In the genomic region with DNA sequence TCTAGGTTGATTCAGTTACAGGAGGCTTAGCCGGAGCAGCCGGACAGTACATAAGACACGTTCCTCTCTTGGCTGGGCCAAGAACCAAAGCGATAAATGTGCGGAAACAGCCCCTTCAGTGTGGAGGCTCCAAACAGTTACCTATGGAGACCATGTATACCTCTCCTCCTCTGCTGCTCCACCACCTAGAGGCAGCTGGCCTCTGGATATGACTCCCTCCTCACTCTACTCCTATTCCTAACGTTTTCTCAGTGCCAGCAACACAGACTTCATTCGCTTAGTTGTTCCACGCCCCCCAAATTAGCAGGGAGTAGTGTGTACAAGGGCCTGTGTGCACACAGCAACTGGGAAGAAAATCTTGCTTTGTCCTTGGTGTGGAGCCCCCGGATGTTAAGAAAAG, we compare ENCODE assay signal across 19 cellular contexts.
"Had no signal": no experiment of that assay in that cellular context is flagged by ENCODE, and none has a peak within 500 bp of the region (broad histone marks: within the 10 kb centered on the region; RNA-seq: fewer than 3 reads in every experiment).

No MANE protein-coding gene starts in this region.

- H3K9me3 Mint-ChIP-seq: activated naive CD4-positive, alpha-beta T cell treated with anti-CD3 and anti-CD28 coated beads, Interleukin-2, amount 50 U/mL, for 72 hours; activated T-cell treated with anti-CD3 and anti-CD28 coated beads, Interleukin-2, amount 50 U/mL, for 72 hours; natural killer cell treated with Interleukin-12 subunit alpha and Interleukin-12 subunit beta and Interleukin-15 and Interleukin-18, amount 100 ng/mL, for 72 hours had no signal

- H2AFZ ChIP-seq: hepatocyte had no signal

- H3K36me3 Mint-ChIP-seq: activated naive CD4-positive, alpha-beta T cell treated with anti-CD3 and anti-CD28 coated beads, Interleukin-2, amount 50 U/mL, for 72 hours; natural killer cell treated with Interleukin-12 subunit alpha and Interleukin-12 subunit beta and Interleukin-15 and Interleukin-18, amount 100 ng/mL, for 72 hours had no signal

- H3K27me3 ChIP-seq: colonic mucosa, hepatocyte, testis had no signal

- H3K27ac ChIP-seq: colonic mucosa, esophagus muscularis mucosa, hepatocyte, stomach, testis had no signal

- H3K9me3 ChIP-seq: colonic mucosa, esophagus muscularis mucosa, stomach, testis had no signal

- FAIRE-seq: kidney had no signal

- H3K36me3 ChIP-seq: colonic mucosa, esophagus muscularis mucosa, stomach had no signal

- ATAC-seq: activated CD8-positive, alpha-beta T cell treated with anti-CD3 and anti-CD28 coated beads, Interleukin-2, amount 10 ng/mL, durations not matched to agents 7 days and 5 days; activated naive CD4-positive, alpha-beta T cell treated with anti-CD3 and anti-CD28 coated beads, Interleukin-2, amount 50 U/mL, for 72 hours; activated T-cell treated with anti-CD3 and anti-CD28 coated beads, Interleukin-2, amount 50 U/mL, for 72 hours; natural killer cell treated with Interleukin-12 subunit alpha and Interleukin-12 subunit beta and Interleukin-15 and Interleukin-18, amount 100 ng/mL, for 72 hours had no signal

- H3K79me2 ChIP-seq: hepatocyte had no signal

- DNase-seq: activated CD4-positive, alpha-beta T cell treated with anti-CD3 and anti-CD28 coated beads for 4 hours; activated CD8-positive, alpha-beta memory T cell treated with anti-CD3 and anti-CD28 coated beads, Interleukin-2, amount 50 U/mL, for 48 hours; activated CD8-positive, alpha-beta T cell treated with anti-CD3 and anti-CD28 coated beads, Interleukin-2, amount 10 ng/mL, durations not matched to agents 7 days and 5 days; activated gamma-delta T cell; activated T-cell treated with anti-CD3 and anti-CD28 coated beads, Interleukin-2, amount 50 U/mL, for 72 hours; amniotic stem cell; caudate nucleus; colonic mucosa; kidney; mesenchymal stem cell; stimulated activated CD4-positive, alpha-beta T cell treated with anti-CD3 and anti-CD28 coated beads, Interleukin-12 subunit alpha, Interleukin-12 subunit beta, amount 100 ng/mL, for 4 hours; stimulated activated CD4-positive, alpha-beta T cell treated with anti-CD3 and anti-CD28 coated beads, Interleukin-2, amount 100 ng/mL, for 24 hours; stomach; T-helper 2 cell; testis had no signal

- H3K4me3 Mint-ChIP-seq: activated CD8-positive, alpha-beta T cell treated with anti-CD3 and anti-CD28 coated beads, Interleukin-2, amount 10 ng/mL, durations not matched to agents 7 days and 5 days; activated T-cell treated with anti-CD3 and anti-CD28 coated beads, Interleukin-2, amount 50 U/mL, for 72 hours; natural killer cell treated with Interleukin-12 subunit alpha and Interleukin-12 subunit beta and Interleukin-15 and Interleukin-18, amount 100 ng/mL, for 72 hours had no signal

- H3K4me3 ChIP-seq: colonic mucosa, esophagus muscularis mucosa, hepatocyte, stomach, testis had no signal

- H3K27ac Mint-ChIP-seq: activated CD8-positive, alpha-beta T cell treated with anti-CD3 and anti-CD28 coated beads, Interleukin-2, amount 10 ng/mL, durations not matched to agents 7 days and 5 days; activated naive CD4-positive, alpha-beta T cell treated with anti-CD3 and anti-CD28 coated beads, Interleukin-2, amount 50 U/mL, for 72 hours; activated T-cell treated with anti-CD3 and anti-CD28 coated beads, Interleukin-2, amount 50 U/mL, for 72 hours; natural killer cell treated with Interleukin-12 subunit alpha and Interleukin-12 subunit beta and Interleukin-15 and Interleukin-18, amount 100 ng/mL, for 72 hours had no signal

- H3K4me1 ChIP-seq: colonic mucosa, esophagus muscularis mucosa, stomach, testis had no signal
